1 cellular context compared by ENCODE assay signal in genomic region chr10:91513598-91513997, GRCh38.
TF ChIP-seq lines count a peak whose summit lies in the region.

No MANE protein-coding gene starts in this region.

TF ChIP-seq in IMR-90, 13 proteins besides CTCF, POLR2A, EP300 and RAD21 (continued from another document):
- no peak for TF ChIP-seq USF2 (IDR thresholded peaks at IDR 0.05; ENCODE audit: low read depth, low read length)
